ENCODE assay signal across 13 cellular contexts in genomic region chr9:274101-274500, GRCh38. TPM values are rescaled to one million over a fixed set of nuclear protein-coding genes. Genes with fewer than 3 reads are reported as not detected.
DNase-seq lines count a peak whose midpoint lies in the region; TF ChIP-seq lines count a peak whose summit lies in the region.
"Had no signal": no experiment of that assay in that cellular context is flagged by ENCODE, and none has a peak within 500 bp of the region (broad histone marks: within the 10 kb centered on the region; RNA-seq: fewer than 3 reads in every experiment).

No MANE protein-coding gene starts in this region.

- WGBS in thymus: 76% methylated on average over 5 of the region's 5 CpGs
- WGBS in H9 (ENCODE audit: extremely low coverage, insufficient read length, low lambda C conversion rate): no CpG with 5 or more reads among the region's 5 CpGs

- no peak overlapping the region for H2BK20ac ChIP-seq in H9 (ENCODE audit: low read depth, low read length, poor library complexity, severe bottlenecking)

- no peak overlapping the region for H4K91ac ChIP-seq in H9 (ENCODE audit: insufficient read length, low read depth, low read length)

- no peak for DNase-seq in activated T-cell treated with anti-CD3 and anti-CD28 coated beads, Interleukin-2, amount 50 U/mL, for 24 hours
- DNase-seq in activated T-cell treated with anti-CD3 and anti-CD28 coated beads, Interleukin-2, amount 50 U/mL, for 48 hours: no peak
- no peak for DNase-seq in H9
- DNase-seq in NOMO-1 (lab: John Stamatoyannopoulos, UW; ENCODE audit: unreplicated experiment in 2 of 2): no peak
- DNase-seq in NCI-H146 treated with DMSO at 0.1 percent for 48 hours (lab: John Stamatoyannopoulos, UW; ENCODE audit: unreplicated experiment): no peak
- DNase-seq: anterior cingulate cortex had no signal

- no peak overlapping the region for H3K23ac ChIP-seq in H9 (ENCODE audit: insufficient read length, low read depth, low read length)

- peak overlapping the region; percentile 98 for H3K27ac Mint-ChIP-seq in activated T-cell treated with anti-CD3 and anti-CD28 coated beads, Interleukin-2, amount 50 U/mL, for 24 hours
- no peak overlapping the region for H3K27ac Mint-ChIP-seq in H9

- TF ChIP-seq CTCF in OCI-LY1 (IDR thresholded peaks at IDR 0.05; ENCODE audit: low read length): no peak
- TF ChIP-seq CTCF in H9 (conservative IDR thresholded peaks at IDR 0.05): no peak

- H3K79me1 ChIP-seq in H9 (ENCODE audit: insufficient read depth, low read depth, low read length, poor library complexity, severe bottlenecking): no peaks in the 10 kb centered on the region

- peaks cover 36% of the 10 kb centered on the region for H3K36me3 Mint-ChIP-seq in activated T-cell treated with anti-CD3 and anti-CD28 coated beads, Interleukin-2, amount 50 U/mL, for 24 hours (ENCODE audit: low read depth)
- no peaks in the 10 kb centered on the region for H3K36me3 Mint-ChIP-seq in H9 (ENCODE audit: insufficient read depth in 1 of 3, low read depth in 3 of 3)

- no peaks in the 10 kb centered on the region for H3K27me3 Mint-ChIP-seq in activated T-cell treated with anti-CD3 and anti-CD28 coated beads, Interleukin-2, amount 50 U/mL, for 24 hours
- H3K27me3 Mint-ChIP-seq in H9 (ENCODE audit: low read depth): no peaks in the 10 kb centered on the region; the same call in 1 of the 2 replicates

- H3T11ph ChIP-seq in H9 (ENCODE audit: low read length): no peak overlapping the region

- H3K27ac ChIP-seq in OCI-LY1 (ENCODE audit: low read depth, low read length, poor library complexity, severe bottlenecking) (no peak overlapping the region), duodenal mucosa (ENCODE audit: low read depth, low read length) (no peak overlapping the region), thymus (ENCODE audit: low read depth) (no peak overlapping the region), H9 (ENCODE audit: insufficient read length, low read depth, low read length) (no peak overlapping the region)

- peaks cover 18% of the 10 kb centered on the region for H3K4me1 ChIP-seq in OCI-LY1 (ENCODE audit: insufficient read depth, low read length, severe bottlenecking)
- peaks cover 9% of the 10 kb centered on the region in 2 donors for H3K4me1 ChIP-seq in duodenal mucosa (ENCODE audit: control insufficient read depth in 1 of 2, insufficient read depth in 2 of 2, low read length in 2 of 2)
- H3K4me1 ChIP-seq in thymus (ENCODE audit: control insufficient read depth, insufficient read depth, low read length): peaks cover 29% of the 10 kb centered on the region
- H3K4me1 ChIP-seq in H9 (ENCODE audit: insufficient read depth, low read length): no peaks in the 10 kb centered on the region
- H3K4me1 ChIP-seq: tibial nerve had no signal

- H3K9ac ChIP-seq in OCI-LY1 (ENCODE audit: low read length) (peak overlapping the region; percentile 66), duodenal mucosa (ENCODE audit: low read depth in 1 of 2, low read length in 2 of 2) (peak overlapping the region; percentile 10 to 30), H9 (ENCODE audit: extremely low read depth, insufficient read length, low read length) (no peak overlapping the region)

- no peak overlapping the region for H3K14ac ChIP-seq in H9 (ENCODE audit: insufficient read depth, low read length)

- H3K23me2 ChIP-seq in H9 (ENCODE audit: insufficient read length, low read depth, low read length, poor library complexity, severe bottlenecking): no peaks in the 10 kb centered on the region

- no peak overlapping the region for H2BK5ac ChIP-seq in H9 (ENCODE audit: insufficient read length, low read length)

- peak overlapping the region; percentile 93 for H3K4me3 Mint-ChIP-seq in activated T-cell treated with anti-CD3 and anti-CD28 coated beads, Interleukin-2, amount 50 U/mL, for 24 hours
- no peak overlapping the region for H3K4me3 Mint-ChIP-seq in H9

- H3K18ac ChIP-seq in H9 (ENCODE audit: insufficient read length, low read depth, low read length): no peak overlapping the region

- peaks cover 46% of the 10 kb centered on the region for H3K4me1 Mint-ChIP-seq in activated T-cell treated with anti-CD3 and anti-CD28 coated beads, Interleukin-2, amount 50 U/mL, for 24 hours (ENCODE audit: low read depth)
- H3K4me1 Mint-ChIP-seq in H9: no peaks in the 10 kb centered on the region

- H4K5ac ChIP-seq in H9 (ENCODE audit: insufficient read length, low read depth, low read length): no peak overlapping the region

- no peaks in the 10 kb centered on the region for H3K9me2 ChIP-seq in OCI-LY1 (ENCODE audit: low read depth, low read length)

- H3K27me3 ChIP-seq in OCI-LY1 (ENCODE audit: insufficient read depth, low read length): no peaks in the 10 kb centered on the region
- no peaks in the 10 kb centered on the region for H3K27me3 ChIP-seq in duodenal mucosa (ENCODE audit: control insufficient read depth in 1 of 2, insufficient read depth in 2 of 2, low read length in 2 of 2)
- H3K27me3 ChIP-seq in thymus (ENCODE audit: control insufficient read depth, insufficient read depth): no peaks in the 10 kb centered on the region
- no peaks in the 10 kb centered on the region for H3K27me3 ChIP-seq in H9 (ENCODE audit: insufficient read depth, low read length)
- H3K27me3 ChIP-seq: tibial nerve had no signal

- H3F3A ChIP-seq in OCI-LY1 (ENCODE audit: insufficient read depth, low read length): no peaks in the 10 kb centered on the region

- no peak overlapping the region for H2BK15ac ChIP-seq in H9 (ENCODE audit: low read depth, low read length)

- no peak overlapping the region for H3K4ac ChIP-seq in H9 (ENCODE audit: low read depth, low read length)

- H3K36me3 ChIP-seq in OCI-LY1 (ENCODE audit: insufficient read depth, low read length) (peaks cover 10% of the 10 kb centered on the region), duodenal mucosa (ENCODE audit: control insufficient read depth in 1 of 2, insufficient read depth in 2 of 2, low read length in 2 of 2) (no peaks in the 10 kb centered on the region), thymus (ENCODE audit: control insufficient read depth, insufficient read depth) (peaks cover 14% of the 10 kb centered on the region)
- H3K36me3 ChIP-seq: tibial nerve had no signal

- H3K4me2 ChIP-seq in OCI-LY1 (ENCODE audit: low read length) (peak overlapping the region; percentile 86), H9 (ENCODE audit: insufficient read depth, insufficient read length, low read length) (no peak overlapping the region)
- H3K4me2 ChIP-seq: smooth muscle cell had no signal

- H3K56ac ChIP-seq in H9 (ENCODE audit: insufficient read length, low read depth, low read length): no peak overlapping the region

- H2AK5ac ChIP-seq in H9 (ENCODE audit: insufficient read length, low read length): no peak overlapping the region

- H4K8ac ChIP-seq in H9 (replicated peaks; ENCODE audit: insufficient read length, low read depth, low read length): no peak overlapping the region

- H4K20me1 ChIP-seq in OCI-LY1 (ENCODE audit: insufficient read depth, low read length) (no peaks in the 10 kb centered on the region), H9 (ENCODE audit: control insufficient read depth, insufficient read depth, insufficient read length) (no peaks in the 10 kb centered on the region)

- no peak overlapping the region for H2BK12ac ChIP-seq in H9 (ENCODE audit: insufficient read length, low read depth, low read length)

- H2AFZ ChIP-seq in OCI-LY1 (ENCODE audit: low read length) (no peak overlapping the region), H9 (ENCODE audit: low read length) (no peak overlapping the region)

- no peaks in the 10 kb centered on the region for H3K9me3 ChIP-seq in OCI-LY1 (ENCODE audit: low read length)
- no peaks in the 10 kb centered on the region for H3K9me3 ChIP-seq in duodenal mucosa (ENCODE audit: control insufficient read depth in 1 of 2, low read length in 2 of 2)
- no peaks in the 10 kb centered on the region for H3K9me3 ChIP-seq in thymus (ENCODE audit: control insufficient read depth)
- H3K9me3 ChIP-seq in H9 (ENCODE audit: control insufficient read depth, low read depth, low read length): no peaks in the 10 kb centered on the region
- H3K9me3 ChIP-seq: tibial nerve had no signal

- H3K79me2 ChIP-seq in OCI-LY1 (ENCODE audit: insufficient read depth, low read length) (no peaks in the 10 kb centered on the region), H9 (ENCODE audit: insufficient read depth, low read length) (no peaks in the 10 kb centered on the region)

- H3K4me3 ChIP-seq in OCI-LY1 (ENCODE audit: low read depth, low read length, poor library complexity, severe bottlenecking): peak overlapping the region; percentile 68
- H3K4me3 ChIP-seq in duodenal mucosa (ENCODE audit: low read depth in 1 of 2, low read length in 2 of 2): peak overlapping the region; percentile 25 to 50
- peak overlapping the region; percentile 80 for H3K4me3 ChIP-seq in thymus (ENCODE audit: low read length)
- H3K4me3 ChIP-seq: smooth muscle cell had no signal

- H3K9me3 Mint-ChIP-seq in activated T-cell treated with anti-CD3 and anti-CD28 coated beads, Interleukin-2, amount 50 U/mL, for 24 hours: peaks cover 2% of the 10 kb centered on the region
- H3K9me3 Mint-ChIP-seq in H9: no peaks in the 10 kb centered on the region

- H2BK120ac ChIP-seq in H9 (ENCODE audit: low read depth, low read length, poor library complexity, severe bottlenecking): no peak overlapping the region

RNA-seq across cellular contexts. Expression of gene DOCK8, which starts 59.4 kb away (rescaled TPM):
- polyA plus RNA-seq in thymus: 60.4 TPM
- 1.4 and 2.3 TPM in 2 replicates for total RNA-seq in H9 (2021)
- total RNA-seq: LHCN-M2 had no signal
- polyA plus RNA-seq: fibroblast of lung had no signal
